Comparison of ENCODE assay signal across 1 cellular context in the genomic region with DNA sequence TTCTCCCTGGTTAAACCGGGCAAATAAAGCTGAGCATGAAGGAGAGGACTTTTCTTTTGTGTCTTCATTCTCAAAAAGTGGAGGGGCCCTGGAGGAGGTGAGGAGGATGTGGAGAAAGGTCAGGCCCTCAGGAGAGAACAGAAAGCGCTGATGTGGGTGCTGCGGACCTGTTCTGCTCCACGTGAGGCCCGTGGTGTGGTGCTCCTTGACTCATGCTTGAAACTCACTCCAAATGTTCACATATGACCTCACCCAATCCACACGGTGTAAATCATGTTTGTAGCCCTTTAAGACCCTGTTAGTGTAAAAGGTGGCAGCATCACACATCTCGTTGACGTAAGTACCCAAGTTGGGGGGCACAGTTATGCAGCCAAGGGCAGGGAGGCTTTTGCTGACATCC.
TF ChIP-seq lines count a peak whose summit lies in the region.

No MANE protein-coding gene starts in this region.

TF ChIP-seq in H1, 55 proteins besides CTCF, POLR2A, EP300 and RAD21:
- TF ChIP-seq POLR2AphosphoS5 (IDR thresholded peaks at IDR 0.05; ENCODE audit: low read depth, low read length) = no peak
- no peak for TF ChIP-seq MAX (IDR thresholded peaks at IDR 0.05)
- no peak for TF ChIP-seq FOSL1 (IDR thresholded peaks at IDR 0.05; ENCODE audit: insufficient read depth, low read depth, low read length)
- TF ChIP-seq ATF3 (IDR thresholded peaks at IDR 0.05; ENCODE audit: insufficient read depth, low read depth, low read length) = no peak
- TF ChIP-seq RBBP5 (IDR thresholded peaks at IDR 0.05; ENCODE audit: borderline replicate concordance, low read depth, low read length) = no peak
- no peak for TF ChIP-seq SAP30 (IDR thresholded peaks at IDR 0.05; ENCODE audit: insufficient read depth, insufficient replicate concordance, low read length)
- TF ChIP-seq POU5F1 (IDR thresholded peaks at IDR 0.05; ENCODE audit: low read depth, low read length) = no peak
- no peak for TF ChIP-seq HDAC6 (IDR thresholded peaks at IDR 0.05; ENCODE audit: low read depth, low read length)
- TF ChIP-seq ZNF274 (IDR thresholded peaks at IDR 0.05; ENCODE audit: borderline replicate concordance, extremely low read depth, low read length) = no peak
- TF ChIP-seq SRF (IDR thresholded peaks at IDR 0.05; ENCODE audit: low read depth, low read length) = no peak
- no peak for TF ChIP-seq RXRA (IDR thresholded peaks at IDR 0.05; ENCODE audit: insufficient read depth, low read depth, low read length)
- TF ChIP-seq CBX5 (IDR thresholded peaks at IDR 0.05; ENCODE audit: low read depth, low read length) = no peak
